In genomic region chr3:72010044-72010443, GRCh38 we compare ENCODE assay signal across 12 cellular contexts.
DNase-seq lines count a peak whose midpoint lies in the region; ATAC-seq, FAIRE-seq and TF ChIP-seq lines count a peak whose summit lies in the region.
"Had no signal": no experiment of that assay in that cellular context is flagged by ENCODE, and none has a peak within 500 bp of the region (broad histone marks: within the 10 kb centered on the region; RNA-seq: fewer than 3 reads in every experiment).

No MANE protein-coding gene starts in this region.

- TF ChIP-seq POLR2A in tibial nerve (IDR thresholded peaks at IDR 0.05) (no peak), prostate gland (IDR thresholded peaks at IDR 0.05) (no peak)

- H3K27ac ChIP-seq in left lung (no peak overlapping the region), tibial nerve (no peak overlapping the region), prostate gland (no peak overlapping the region)

- WGBS in tibial nerve, 2 donors, result 57 to 64% methylated on average over 5 of the region's 5 CpGs
- 78% methylated on average over 5 of the region's 5 CpGs for WGBS in prostate gland

- peak; percentile 45 for ATAC-seq in GM18868 (IDR thresholded peaks at IDR 0.05; ENCODE audit: unreplicated experiment)
- ATAC-seq in left lung, result peak; percentile 74

- H3K9me3 ChIP-seq in left lung (no peaks in the 10 kb centered on the region), tibial nerve (no peaks in the 10 kb centered on the region), prostate gland (no peaks in the 10 kb centered on the region)

- H3K4me3 ChIP-seq in GM06990 (replicated peaks; ENCODE audit: low read depth, low read length) (no peak overlapping the region), left lung (no peak overlapping the region), tibial nerve (no peak overlapping the region), prostate gland (no peak overlapping the region)

- H3K27me3 ChIP-seq in GM06990 (replicated peaks; ENCODE audit: control insufficient read depth, insufficient read depth, low read length) (no peaks in the 10 kb centered on the region), left lung (no peaks in the 10 kb centered on the region), tibial nerve (no peaks in the 10 kb centered on the region), prostate gland (replicated peaks; ENCODE audit: insufficient read depth) (no peaks in the 10 kb centered on the region)

- H3K36me3 ChIP-seq in GM06990 (ENCODE audit: control insufficient read depth, insufficient read depth, low read length), result no peaks in the 10 kb centered on the region
- no peaks in the 10 kb centered on the region for H3K36me3 ChIP-seq in left lung
- H3K36me3 ChIP-seq in tibial nerve, result no peaks in the 10 kb centered on the region
- H3K36me3 ChIP-seq in prostate gland, result no peaks in the 10 kb centered on the region

- no peak for TF ChIP-seq EP300 in tibial nerve (IDR thresholded peaks at IDR 0.05)

- DNase-seq in GM06990 (ENCODE audit: extremely low read depth, insufficient read length) (peak; percentile 34), NOMO-1 treated with DMSO at 0.1 percent for 48 hours (lab: John Stamatoyannopoulos, UW; ENCODE audit: unreplicated experiment) (peak; percentile 52), left lung (no peak), HTR-8/SVneo (ENCODE audit: insufficient read length, low spot score) (no peak), tibial nerve (ENCODE audit: low spot score in 2 of 2) (no peak), prostate gland (ENCODE audit: low spot score) (no peak)
- DNase-seq: activated naive CD4-positive, alpha-beta T cell treated with anti-CD3 and anti-CD28 coated beads, Interleukin-2, amount 10 ng/mL, durations not matched to agents 7 days and 5 days; glutamatergic neuron; NCI-H446 had no signal

- H3K4me1 ChIP-seq in left lung (peaks cover 0 to 20% of the 10 kb centered on the region in 2 donors), tibial nerve (no peaks in the 10 kb centered on the region), prostate gland (replicated peaks) (no peaks in the 10 kb centered on the region)

- no peak for FAIRE-seq in HTR-8/SVneo (lab: Jason Lieb, UNC)
- FAIRE-seq: D721Med, urothelium cell line had no signal

- intact Hi-C loops in left lung (cut with DNase I) (no loop called here), prostate gland (cut with DNase I) (no loop called here)

- no peak for TF ChIP-seq CTCF in GM06990 (IDR thresholded peaks at IDR 0.05; ENCODE audit: insufficient read depth, low read length, poor library complexity, severe bottlenecking)
- no peak for TF ChIP-seq CTCF in left lung (IDR thresholded peaks at IDR 0.05)
- TF ChIP-seq CTCF in tibial nerve (IDR thresholded peaks at IDR 0.05), result no peak
- no peak for TF ChIP-seq CTCF in prostate gland (IDR thresholded peaks at IDR 0.05)

Comparison
In these comparisons a context has a peak if more than half of its experiments do, and no peak if none do; other contexts are left out.
1. DNase-seq: peak in GM06990 (single experiment) and NOMO-1 treated with DMSO at 0.1 percent for 48 hours (single experiment); none in left lung (0 of 2), HTR-8/SVneo (single experiment), tibial nerve (0 of 2) and prostate gland (single experiment).